ENCODE assay signal across 1 cellular context in the genomic region with DNA sequence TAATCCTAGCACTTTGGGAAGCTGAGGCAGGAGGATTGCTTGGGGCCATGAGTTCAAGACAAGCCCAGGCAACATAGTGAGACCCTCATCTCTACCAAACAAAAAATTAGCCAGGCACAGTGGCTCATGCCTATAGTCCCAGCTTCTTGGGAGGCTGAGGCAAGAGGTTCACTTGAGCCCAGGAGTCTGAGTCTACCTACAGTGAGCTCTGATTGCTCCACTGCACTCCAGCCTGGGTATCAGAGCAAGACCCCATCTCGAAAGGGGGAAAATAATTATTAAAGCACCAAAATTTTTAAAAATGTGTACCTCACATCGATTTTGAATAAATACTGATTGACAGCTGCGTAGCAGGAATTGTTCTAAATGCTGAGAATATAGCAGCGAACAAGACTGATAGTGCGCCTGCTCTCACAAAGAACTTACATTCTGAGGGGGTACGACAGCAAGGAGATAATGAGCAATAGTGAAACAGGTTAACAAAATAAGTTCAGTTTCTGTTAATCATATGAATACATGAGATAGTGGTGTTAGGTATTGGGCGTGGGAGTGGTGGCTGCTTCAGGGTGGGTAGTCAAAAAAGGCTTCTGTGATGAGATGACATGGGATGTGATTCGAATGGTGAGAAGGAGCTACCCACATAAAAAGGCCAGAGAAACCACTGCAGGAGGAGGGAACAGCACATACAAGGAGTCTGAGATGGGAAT.
TF ChIP-seq lines count a peak whose summit lies in the region.

No MANE protein-coding gene starts in this region.

TF ChIP-seq in GM12878, 131 proteins besides CTCF, POLR2A, EP300 and RAD21 (continued from another document and continues in another):
- TF ChIP-seq, protein P1, sequence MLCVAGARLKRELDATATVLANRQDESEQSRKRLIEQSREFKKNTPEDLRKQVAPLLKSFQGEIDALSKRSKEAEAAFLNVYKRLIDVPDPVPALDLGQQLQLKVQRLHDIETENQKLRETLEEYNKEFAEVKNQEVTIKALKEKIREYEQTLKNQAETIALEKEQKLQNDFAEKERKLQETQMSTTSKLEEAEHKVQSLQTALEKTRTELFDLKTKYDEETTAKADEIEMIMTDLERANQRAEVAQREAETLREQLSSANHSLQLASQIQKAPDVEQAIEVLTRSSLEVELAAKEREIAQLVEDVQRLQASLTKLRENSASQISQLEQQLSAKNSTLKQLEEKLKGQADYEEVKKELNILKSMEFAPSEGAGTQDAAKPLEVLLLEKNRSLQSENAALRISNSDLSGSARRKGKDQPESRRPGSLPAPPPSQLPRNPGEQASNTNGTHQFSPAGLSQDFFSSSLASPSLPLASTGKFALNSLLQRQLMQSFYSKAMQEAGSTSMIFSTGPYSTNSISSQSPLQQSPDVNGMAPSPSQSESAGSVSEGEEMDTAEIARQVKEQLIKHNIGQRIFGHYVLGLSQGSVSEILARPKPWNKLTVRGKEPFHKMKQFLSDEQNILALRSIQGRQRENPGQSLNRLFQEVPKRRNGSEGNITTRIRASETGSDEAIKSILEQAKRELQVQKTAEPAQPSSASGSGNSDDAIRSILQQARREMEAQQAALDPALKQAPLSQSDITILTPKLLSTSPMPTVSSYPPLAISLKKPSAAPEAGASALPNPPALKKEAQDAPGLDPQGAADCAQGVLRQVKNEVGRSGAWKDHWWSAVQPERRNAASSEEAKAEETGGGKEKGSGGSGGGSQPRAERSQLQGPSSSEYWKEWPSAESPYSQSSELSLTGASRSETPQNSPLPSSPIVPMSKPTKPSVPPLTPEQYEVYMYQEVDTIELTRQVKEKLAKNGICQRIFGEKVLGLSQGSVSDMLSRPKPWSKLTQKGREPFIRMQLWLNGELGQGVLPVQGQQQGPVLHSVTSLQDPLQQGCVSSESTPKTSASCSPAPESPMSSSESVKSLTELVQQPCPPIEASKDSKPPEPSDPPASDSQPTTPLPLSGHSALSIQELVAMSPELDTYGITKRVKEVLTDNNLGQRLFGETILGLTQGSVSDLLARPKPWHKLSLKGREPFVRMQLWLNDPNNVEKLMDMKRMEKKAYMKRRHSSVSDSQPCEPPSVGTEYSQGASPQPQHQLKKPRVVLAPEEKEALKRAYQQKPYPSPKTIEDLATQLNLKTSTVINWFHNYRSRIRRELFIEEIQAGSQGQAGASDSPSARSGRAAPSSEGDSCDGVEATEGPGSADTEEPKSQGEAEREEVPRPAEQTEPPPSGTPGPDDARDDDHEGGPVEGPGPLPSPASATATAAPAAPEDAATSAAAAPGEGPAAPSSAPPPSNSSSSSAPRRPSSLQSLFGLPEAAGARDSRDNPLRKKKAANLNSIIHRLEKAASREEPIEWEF (IDR thresholded peaks at IDR 0.05; ENCODE audit: insufficient replicate concordance, low read depth, low read length): no peak
- TF ChIP-seq YBX1 (IDR thresholded peaks at IDR 0.05) (no peak), CBX5 (IDR thresholded peaks at IDR 0.05; ENCODE audit: low read depth) (no peak), MXI1 (IDR thresholded peaks at IDR 0.05; ENCODE audit: low read depth, low read length) (no peak), GABPA (IDR thresholded peaks at IDR 0.05; ENCODE audit: low read depth) (peak; percentile 13; the same call in 1 of the 2 replicates), MYB (IDR thresholded peaks at IDR 0.05; ENCODE audit: borderline replicate concordance, low read depth, low read length) (no peak), TAF1 (IDR thresholded peaks at IDR 0.05; ENCODE audit: borderline replicate concordance, low read depth, low read length) (no peak), SMAD5 (IDR thresholded peaks at IDR 0.05; ENCODE audit: low read depth) (no peak), ZNF217 (IDR thresholded peaks at IDR 0.05) (0 out of 2 replicates have a peak, but pooled peaks have one; percentile 40), ZSCAN29 (IDR thresholded peaks at IDR 0.05) (no peak), SREBF2 (IDR thresholded peaks at IDR 0.05; ENCODE audit: low read length) (no peak), LARP7 (IDR thresholded peaks at IDR 0.05) (no peak), CHD4 (IDR thresholded peaks at IDR 0.05) (no peak), SMARCA5 (IDR thresholded peaks at IDR 0.05) (no peak), ETV6 (conservative IDR thresholded peaks at IDR 0.05 in 1 of 2, IDR thresholded peaks at IDR 0.05 in 1 of 2; ENCODE audit: borderline replicate concordance in 1 of 2, low read depth in 1 of 2) (0 out of 4 replicates have a peak, but pooled peaks of 1 of the 2 experiments have one; percentile 39), RUNX3 (IDR thresholded peaks at IDR 0.05; ENCODE audit: low read length) (peak; percentile 95), SMC3 (IDR thresholded peaks at IDR 0.05; ENCODE audit: borderline replicate concordance, low read length) (no peak), RCOR1 (conservative IDR thresholded peaks at IDR 0.05; ENCODE audit: low read depth, low read length) (no peak), CREM (IDR thresholded peaks at IDR 0.05; ENCODE audit: low read depth) (peak; percentile 80), ZNF274 (IDR thresholded peaks at IDR 0.05; ENCODE audit: insufficient read depth, insufficient read length) (no peak), ASH2L (IDR thresholded peaks at IDR 0.05; ENCODE audit: borderline replicate concordance, low read depth) (no peak), TBL1XR1 (IDR thresholded peaks at IDR 0.05; ENCODE audit: low read depth, low read length) (0 out of 2 replicates have a peak, but pooled peaks have one; percentile 28), TARDBP (IDR thresholded peaks at IDR 0.05; ENCODE audit: borderline replicate concordance) (no peak), IRF4 (IDR thresholded peaks at IDR 0.05; ENCODE audit: low read depth, low read length) (peak; percentile 85), SUZ12 (IDR thresholded peaks at IDR 0.05; ENCODE audit: unreplicated experiment) (no peak), HCFC1 (IDR thresholded peaks at IDR 0.05; ENCODE audit: low read length) (no peak), EED (IDR thresholded peaks at IDR 0.05; ENCODE audit: low read depth) (peak; percentile 95), BRCA1 (IDR thresholded peaks at IDR 0.05; ENCODE audit: low read depth, low read length) (no peak), ZNF207 (IDR thresholded peaks at IDR 0.05; ENCODE audit: borderline replicate concordance) (no peak), NBN (IDR thresholded peaks at IDR 0.05) (no peak; the same call in 1 of the 2 replicates), CBFB (IDR thresholded peaks at IDR 0.05; ENCODE audit: low read depth) (no peak), SRF (IDR thresholded peaks at IDR 0.05; ENCODE audit: low read depth in 2 of 2, low read length in 2 of 2) (no peak)
- TF ChIP-seq, protein P2, sequence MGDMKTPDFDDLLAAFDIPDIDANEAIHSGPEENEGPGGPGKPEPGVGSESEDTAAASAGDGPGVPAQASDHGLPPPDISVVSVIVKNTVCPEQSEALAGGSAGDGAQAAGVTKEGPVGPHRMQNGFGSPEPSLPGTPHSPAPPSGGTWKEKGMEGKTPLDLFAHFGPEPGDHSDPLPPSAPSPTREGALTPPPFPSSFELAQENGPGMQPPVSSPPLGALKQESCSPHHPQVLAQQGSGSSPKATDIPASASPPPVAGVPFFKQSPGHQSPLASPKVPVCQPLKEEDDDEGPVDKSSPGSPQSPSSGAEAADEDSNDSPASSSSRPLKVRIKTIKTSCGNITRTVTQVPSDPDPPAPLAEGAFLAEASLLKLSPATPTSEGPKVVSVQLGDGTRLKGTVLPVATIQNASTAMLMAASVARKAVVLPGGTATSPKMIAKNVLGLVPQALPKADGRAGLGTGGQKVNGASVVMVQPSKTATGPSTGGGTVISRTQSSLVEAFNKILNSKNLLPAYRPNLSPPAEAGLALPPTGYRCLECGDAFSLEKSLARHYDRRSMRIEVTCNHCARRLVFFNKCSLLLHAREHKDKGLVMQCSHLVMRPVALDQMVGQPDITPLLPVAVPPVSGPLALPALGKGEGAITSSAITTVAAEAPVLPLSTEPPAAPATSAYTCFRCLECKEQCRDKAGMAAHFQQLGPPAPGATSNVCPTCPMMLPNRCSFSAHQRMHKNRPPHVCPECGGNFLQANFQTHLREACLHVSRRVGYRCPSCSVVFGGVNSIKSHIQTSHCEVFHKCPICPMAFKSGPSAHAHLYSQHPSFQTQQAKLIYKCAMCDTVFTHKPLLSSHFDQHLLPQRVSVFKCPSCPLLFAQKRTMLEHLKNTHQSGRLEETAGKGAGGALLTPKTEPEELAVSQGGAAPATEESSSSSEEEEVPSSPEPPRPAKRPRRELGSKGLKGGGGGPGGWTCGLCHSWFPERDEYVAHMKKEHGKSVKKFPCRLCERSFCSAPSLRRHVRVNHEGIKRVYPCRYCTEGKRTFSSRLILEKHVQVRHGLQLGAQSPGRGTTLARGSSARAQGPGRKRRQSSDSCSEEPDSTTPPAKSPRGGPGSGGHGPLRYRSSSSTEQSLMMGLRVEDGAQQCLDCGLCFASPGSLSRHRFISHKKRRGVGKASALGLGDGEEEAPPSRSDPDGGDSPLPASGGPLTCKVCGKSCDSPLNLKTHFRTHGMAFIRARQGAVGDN (IDR thresholded peaks at IDR 0.05): no peak
- TF ChIP-seq, protein P3, sequence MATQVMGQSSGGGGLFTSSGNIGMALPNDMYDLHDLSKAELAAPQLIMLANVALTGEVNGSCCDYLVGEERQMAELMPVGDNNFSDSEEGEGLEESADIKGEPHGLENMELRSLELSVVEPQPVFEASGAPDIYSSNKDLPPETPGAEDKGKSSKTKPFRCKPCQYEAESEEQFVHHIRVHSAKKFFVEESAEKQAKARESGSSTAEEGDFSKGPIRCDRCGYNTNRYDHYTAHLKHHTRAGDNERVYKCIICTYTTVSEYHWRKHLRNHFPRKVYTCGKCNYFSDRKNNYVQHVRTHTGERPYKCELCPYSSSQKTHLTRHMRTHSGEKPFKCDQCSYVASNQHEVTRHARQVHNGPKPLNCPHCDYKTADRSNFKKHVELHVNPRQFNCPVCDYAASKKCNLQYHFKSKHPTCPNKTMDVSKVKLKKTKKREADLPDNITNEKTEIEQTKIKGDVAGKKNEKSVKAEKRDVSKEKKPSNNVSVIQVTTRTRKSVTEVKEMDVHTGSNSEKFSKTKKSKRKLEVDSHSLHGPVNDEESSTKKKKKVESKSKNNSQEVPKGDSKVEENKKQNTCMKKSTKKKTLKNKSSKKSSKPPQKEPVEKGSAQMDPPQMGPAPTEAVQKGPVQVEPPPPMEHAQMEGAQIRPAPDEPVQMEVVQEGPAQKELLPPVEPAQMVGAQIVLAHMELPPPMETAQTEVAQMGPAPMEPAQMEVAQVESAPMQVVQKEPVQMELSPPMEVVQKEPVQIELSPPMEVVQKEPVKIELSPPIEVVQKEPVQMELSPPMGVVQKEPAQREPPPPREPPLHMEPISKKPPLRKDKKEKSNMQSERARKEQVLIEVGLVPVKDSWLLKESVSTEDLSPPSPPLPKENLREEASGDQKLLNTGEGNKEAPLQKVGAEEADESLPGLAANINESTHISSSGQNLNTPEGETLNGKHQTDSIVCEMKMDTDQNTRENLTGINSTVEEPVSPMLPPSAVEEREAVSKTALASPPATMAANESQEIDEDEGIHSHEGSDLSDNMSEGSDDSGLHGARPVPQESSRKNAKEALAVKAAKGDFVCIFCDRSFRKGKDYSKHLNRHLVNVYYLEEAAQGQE (IDR thresholded peaks at IDR 0.05; ENCODE audit: low read depth, low read length): no peak
- TF ChIP-seq, protein P4, sequence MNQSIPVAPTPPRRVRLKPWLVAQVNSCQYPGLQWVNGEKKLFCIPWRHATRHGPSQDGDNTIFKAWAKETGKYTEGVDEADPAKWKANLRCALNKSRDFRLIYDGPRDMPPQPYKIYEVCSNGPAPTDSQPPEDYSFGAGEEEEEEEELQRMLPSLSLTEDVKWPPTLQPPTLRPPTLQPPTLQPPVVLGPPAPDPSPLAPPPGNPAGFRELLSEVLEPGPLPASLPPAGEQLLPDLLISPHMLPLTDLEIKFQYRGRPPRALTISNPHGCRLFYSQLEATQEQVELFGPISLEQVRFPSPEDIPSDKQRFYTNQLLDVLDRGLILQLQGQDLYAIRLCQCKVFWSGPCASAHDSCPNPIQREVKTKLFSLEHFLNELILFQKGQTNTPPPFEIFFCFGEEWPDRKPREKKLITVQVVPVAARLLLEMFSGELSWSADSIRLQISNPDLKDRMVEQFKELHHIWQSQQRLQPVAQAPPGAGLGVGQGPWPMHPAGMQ (IDR thresholded peaks at IDR 0.05; ENCODE audit: borderline replicate concordance): no peak
- TF ChIP-seq, protein P5, sequence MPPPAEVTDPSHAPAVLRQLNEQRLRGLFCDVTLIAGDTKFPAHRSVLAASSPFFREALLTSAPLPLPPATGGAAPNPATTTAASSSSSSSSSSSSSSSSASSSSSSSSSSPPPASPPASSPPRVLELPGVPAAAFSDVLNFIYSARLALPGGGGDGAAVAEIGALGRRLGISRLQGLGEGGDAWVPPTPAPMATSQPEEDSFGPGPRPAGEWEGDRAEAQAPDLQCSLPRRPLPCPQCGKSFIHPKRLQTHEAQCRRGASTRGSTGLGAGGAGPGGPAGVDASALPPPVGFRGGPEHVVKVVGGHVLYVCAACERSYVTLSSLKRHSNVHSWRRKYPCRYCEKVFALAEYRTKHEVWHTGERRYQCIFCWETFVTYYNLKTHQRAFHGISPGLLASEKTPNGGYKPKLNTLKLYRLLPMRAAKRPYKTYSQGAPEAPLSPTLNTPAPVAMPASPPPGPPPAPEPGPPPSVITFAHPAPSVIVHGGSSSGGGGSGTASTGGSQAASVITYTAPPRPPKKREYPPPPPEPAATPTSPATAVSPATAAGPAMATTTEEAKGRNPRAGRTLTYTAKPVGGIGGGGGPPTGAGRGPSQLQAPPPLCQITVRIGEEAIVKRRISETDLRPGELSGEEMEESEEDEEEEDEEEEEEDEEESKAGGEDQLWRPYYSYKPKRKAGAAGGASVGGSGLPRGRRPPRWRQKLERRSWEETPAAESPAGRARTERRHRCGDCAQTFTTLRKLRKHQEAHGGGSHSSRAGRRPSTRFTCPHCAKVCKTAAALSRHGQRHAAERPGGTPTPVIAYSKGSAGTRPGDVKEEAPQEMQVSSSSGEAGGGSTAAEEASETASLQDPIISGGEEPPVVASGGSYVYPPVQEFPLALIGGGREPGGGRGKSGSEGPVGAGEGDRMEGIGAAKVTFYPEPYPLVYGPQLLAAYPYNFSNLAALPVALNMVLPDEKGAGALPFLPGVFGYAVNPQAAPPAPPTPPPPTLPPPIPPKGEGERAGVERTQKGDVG (CRISPR knock-in tag; IDR thresholded peaks at IDR 0.05): no peak
